In genomic region chr19:50377051-50377441, GRCh38 we compare ENCODE assay signal across 8 cellular contexts. TPM values are rescaled to one million over a fixed set of nuclear protein-coding genes. Genes with fewer than 3 reads are reported as not detected.
DNase-seq lines count a peak whose midpoint lies in the region; ATAC-seq and TF ChIP-seq lines count a peak whose summit lies in the region.

No MANE protein-coding gene starts in this region.

- TF ChIP-seq CTCF in astrocyte of the spinal cord (IDR thresholded peaks at IDR 0.05; ENCODE audit: low read depth, low read length) (no peak), lower lobe of right lung (IDR thresholded peaks at IDR 0.05) (no peak), transverse colon (IDR thresholded peaks at IDR 0.05) (no peak)

- peak; percentile 8 to 22 for ATAC-seq in lower lobe of right lung
- no peak for ATAC-seq in GM19463 (IDR thresholded peaks at IDR 0.05; ENCODE audit: unreplicated experiment)
- ATAC-seq in GM18858 (IDR thresholded peaks at IDR 0.05; ENCODE audit: unreplicated experiment), result no peak

- no peaks in the 10 kb centered on the region for H3K27me3 ChIP-seq in HAP-1 (ENCODE audit: low read depth)
- no peaks in the 10 kb centered on the region for H3K27me3 ChIP-seq in lower lobe of right lung (ENCODE audit: low read depth)
- H3K27me3 ChIP-seq in transverse colon, result no peaks in the 10 kb centered on the region

- H3K4me3 ChIP-seq in HAP-1 (peak overlapping the region; percentile 14), astrocyte of the spinal cord (ENCODE audit: low read depth, low read length) (peak overlapping the region; percentile 27), lower lobe of right lung (no peak overlapping the region), transverse colon (peak overlapping the region in 2 of 4 donors; percentile 79 to 97)

- H3K36me3 ChIP-seq in HAP-1 (replicated peaks) (peaks cover 25% of the 10 kb centered on the region), lower lobe of right lung (peaks cover 48% of the 10 kb centered on the region), transverse colon (peaks cover 0 to 39% (median 18%) of the 10 kb centered on the region in 4 donors)

- in situ Hi-C loops in ACHN (cut with HindIII; ENCODE audit: low pct_ligation_motif_present, low pct_unique_long_range_greater_than_20kb, low sequenced_read_pairs), result no loop called here
- in situ Hi-C loops in HAP-1 (cut with MboI; ENCODE audit: low sequenced_read_pairs), result loop anchor here (10.0 kb wide), 1 partner anchor 408 kb away; no protein-coding TSS in a partner anchor
- in situ Hi-C loops in astrocyte of the spinal cord (cut with HindIII; ENCODE audit: low sequenced_read_pairs), result no loop called here
- in situ Hi-C loops in transverse colon (cut with MboI; ENCODE audit: low pct_ligation_motif_present in 1 of 4, low pct_unique_long_range_greater_than_20kb in 1 of 4, low sequenced_read_pairs in 3 of 4), result no loop called here

- peak; percentile 10 for DNase-seq in ACHN
- DNase-seq in HAP-1 (ENCODE audit: low spot score in 2 of 2), result peak; percentile 29 to 70
- DNase-seq in SHP77 treated with DMSO at 0.1 percent for 48 hours (lab: John Stamatoyannopoulos, UW), result peak; percentile 38
- no peak for DNase-seq in astrocyte of the spinal cord (ENCODE audit: low read depth, low spot score)
- DNase-seq in lower lobe of right lung, result no peak
- DNase-seq in transverse colon, result peak; percentile 55

- intact Hi-C loops in lower lobe of right lung (cut with DNase I), result no loop called here
- intact Hi-C loops in transverse colon (cut with DNase I; ENCODE audit: low total_unique reads), result no loop called here

- no peak for TF ChIP-seq POLR2A in transverse colon (IDR thresholded peaks at IDR 0.05)

- H3K27ac ChIP-seq in lower lobe of right lung (no peak overlapping the region), transverse colon (peak overlapping the region; percentile 97 to 99 (median 99))

- WGBS in transverse colon (ENCODE audit: low coverage in 1 of 2), 2 donors, result 45 to 52% methylated on average over 6 to 7 of the region's 7 CpGs

- H3K4me1 ChIP-seq in HAP-1, result peaks cover 2% of the 10 kb centered on the region
- H3K4me1 ChIP-seq in lower lobe of right lung, result peaks cover 24% of the 10 kb centered on the region
- H3K4me1 ChIP-seq in transverse colon, result peaks cover 3 to 12% (median 7%) of the 10 kb centered on the region in 4 donors

- H3K9me3 ChIP-seq in HAP-1 (no peaks in the 10 kb centered on the region), lower lobe of right lung (no peaks in the 10 kb centered on the region), transverse colon (no peaks in the 10 kb centered on the region)

- no peak for TF ChIP-seq EP300 in transverse colon (IDR thresholded peaks at IDR 0.05; ENCODE audit: low read depth)

RNA-seq across cellular contexts. Expression of gene NR1H2, which starts 0.8 kb away (rescaled TPM):
- total RNA-seq in lower lobe of right lung (100 TPM), transverse colon (100 to 1,000 TPM in 2 of 4 donors, 10 to 100 TPM in 2; 80.8 to 192 (median 102) TPM)

RNA-seq across cellular contexts. Expression of gene POLD1, which starts 7.1 kb away (rescaled TPM):
- 35.1 TPM for total RNA-seq in lower lobe of right lung
- 10 to 100 TPM; 14.6 to 59.1 (median 25.9) TPM for total RNA-seq in transverse colon

RNA-seq across cellular contexts. Expression of gene NAPSA, which starts 11.6 kb away (rescaled TPM):
- total RNA-seq in lower lobe of right lung (1,633 TPM), transverse colon (1 to 10 TPM; 1.6 to 5.0 (median 3.1) TPM)

RNA-seq across cellular contexts. Expression of gene SPIB, which starts 41.7 kb away (rescaled TPM):
- total RNA-seq in lower lobe of right lung (0.12 TPM), transverse colon (10 to 100 TPM; 45.7 to 56.8 (median 51.7) TPM)

RNA-seq across cellular contexts. Expression of gene KCNC3, which starts 47.9 kb away (rescaled TPM):
- total RNA-seq in lower lobe of right lung (11.1 TPM), transverse colon (under 1 TPM; 0.27 to 0.64 (median 0.49) TPM)

Comparison
In these comparisons a context has a peak if more than half of its experiments do, and no peak if none do; other contexts are left out.
1. DNase-seq: peak in ACHN (single experiment), HAP-1 (2 of 2), SHP77 treated with DMSO at 0.1 percent for 48 hours (single experiment) and transverse colon (single experiment); none in astrocyte of the spinal cord (single experiment) and lower lobe of right lung (single experiment).
2. ATAC-seq: peak in lower lobe of right lung (2 of 2); none in GM19463 (single experiment) and GM18858 (single experiment).
3. RNA of gene NAPSA, which starts 11.6 kb away (total RNA-seq): 1,633 TPM in lower lobe of right lung (single experiment); 1.6 to 5.0 TPM in transverse colon; every median in the first group is over 100 times any median in the second.